ENCODE assay signal across 10 cellular contexts in genomic region chr10:79073784-79074432, GRCh38. TPM values are rescaled to one million over a fixed set of nuclear protein-coding genes. Genes with fewer than 3 reads are reported as not detected.
DNase-seq lines count a peak whose midpoint lies in the region; ATAC-seq and TF ChIP-seq lines count a peak whose summit lies in the region.
"Had no signal": no experiment of that assay in that cellular context is flagged by ENCODE, and none has a peak within 500 bp of the region (broad histone marks: within the 10 kb centered on the region; RNA-seq: fewer than 3 reads in every experiment).

No MANE protein-coding gene starts in this region.

- peaks cover 98% of the 10 kb centered on the region for H3K79me2 ChIP-seq in fibroblast of lung (ENCODE audit: control insufficient read depth, insufficient read depth, low read length)

- DNase-seq in M059J (ENCODE audit: low read depth) (peak; percentile 89), fibroblast of lung (ENCODE audit: low read depth in 2 of 2) (peak; percentile 62 to 67), ovary (peak; percentile 65 to 78 (median 70)), caudate nucleus (lab: John Stamatoyannopoulos, UW) (no peak)
- DNase-seq in effector memory CD4-positive, alpha-beta T cell: no peak
- DNase-seq: activated naive CD4-positive, alpha-beta T cell treated with anti-CD3 and anti-CD28 coated beads for 36 hours; GOT3 had no signal

- H3K9me3 ChIP-seq in fibroblast of lung (ENCODE audit: control insufficient read depth, insufficient read depth, low read depth, low read length) (no peaks in the 10 kb centered on the region), ovary (no peaks in the 10 kb centered on the region)
- H3K9me3 ChIP-seq in effector memory CD4-positive, alpha-beta T cell (ENCODE audit: control insufficient read depth, low read length): no peaks in the 10 kb centered on the region

- no peak overlapping the region for H2AFZ ChIP-seq in fibroblast of lung (ENCODE audit: low read length)

- no peak for TF ChIP-seq CTCF in C4-2B (conservative IDR thresholded peaks at IDR 0.05)
- no peak for TF ChIP-seq CTCF in fibroblast of lung (conservative IDR thresholded peaks at IDR 0.05 in 1 of 2, IDR thresholded peaks at IDR 0.05 in 1 of 2; ENCODE audit: low read depth in 1 of 2, low read length in 2 of 2)
- no peak for TF ChIP-seq CTCF in ovary (IDR thresholded peaks at IDR 0.05)

- TF ChIP-seq POLR2A in ovary (IDR thresholded peaks at IDR 0.05): no peak

- H3K27me3 ChIP-seq in fibroblast of lung (ENCODE audit: control insufficient read depth, insufficient read depth, low read length) (no peaks in the 10 kb centered on the region), ovary (no peaks in the 10 kb centered on the region)
- no peaks in the 10 kb centered on the region for H3K27me3 ChIP-seq in effector memory CD4-positive, alpha-beta T cell (replicated peaks; ENCODE audit: control insufficient read depth, insufficient read depth, low read length, poor library complexity, severe bottlenecking)

- peaks cover 2% of the 10 kb centered on the region for H4K20me1 ChIP-seq in fibroblast of lung (ENCODE audit: control insufficient read depth, extremely low read depth, insufficient read depth, low read length)

- intact Hi-C loops in ovary (cut with DNase I): loop anchor here in 2 of 4 donors (5.0 kb wide), 1 partner anchor 73 kb away; no protein-coding TSS in a partner anchor

- peak overlapping the region; percentile 75 for H3K4me2 ChIP-seq in fibroblast of lung (ENCODE audit: extremely low read depth, insufficient read depth, low read length)

- peak overlapping the region in 1 of 4 experiments; percentile 28 for H3K4me3 ChIP-seq in fibroblast of lung (replicated peaks in 1 of 4; ENCODE audit: control extremely low read depth in 1 of 4, insufficient read depth in 1 of 4, low read depth in 3 of 4, low read length in 4 of 4)
- peak overlapping the region; percentile 15 for H3K4me3 ChIP-seq in ovary
- H3K4me3 ChIP-seq in effector memory CD4-positive, alpha-beta T cell (ENCODE audit: insufficient read depth, low read depth, low read length, poor library complexity, severe bottlenecking): no peak overlapping the region

- ATAC-seq in HG03469 (IDR thresholded peaks at IDR 0.05; ENCODE audit: unreplicated experiment) (no peak), GM21367 (IDR thresholded peaks at IDR 0.05; ENCODE audit: unreplicated experiment) (no peak)

- H3K27ac ChIP-seq in C4-2B: peak overlapping the region; percentile 93
- H3K27ac ChIP-seq in fibroblast of lung (ENCODE audit: insufficient read depth, low read length): peak overlapping the region; percentile 31
- H3K27ac ChIP-seq in ovary: peak overlapping the region in 1 of 2 donors; percentile 18
- H3K27ac ChIP-seq in effector memory CD4-positive, alpha-beta T cell (ENCODE audit: insufficient read depth, low read length, poor library complexity, severe bottlenecking): no peak overlapping the region
- H3K27ac ChIP-seq in caudate nucleus (ENCODE audit: low read depth, low read length): no peak overlapping the region

- H3K9ac ChIP-seq in fibroblast of lung (ENCODE audit: insufficient read depth, low read length): no peak overlapping the region

- no peak for TF ChIP-seq EP300 in ovary (IDR thresholded peaks at IDR 0.05)

- H3K4me1 ChIP-seq in fibroblast of lung (ENCODE audit: control insufficient read depth, extremely low read depth, insufficient read depth, low read length): peaks cover 50% of the 10 kb centered on the region
- peaks cover 41% of the 10 kb centered on the region for H3K4me1 ChIP-seq in ovary (ENCODE audit: insufficient read depth)
- H3K4me1 ChIP-seq in effector memory CD4-positive, alpha-beta T cell (ENCODE audit: control insufficient read depth, insufficient read depth, low read length, poor library complexity, severe bottlenecking): peaks cover 5% of the 10 kb centered on the region

- H3K36me3 ChIP-seq in fibroblast of lung (ENCODE audit: control insufficient read depth, insufficient read depth, low read length): peaks cover 1% of the 10 kb centered on the region
- H3K36me3 ChIP-seq in ovary: no peaks in the 10 kb centered on the region
- no peaks in the 10 kb centered on the region for H3K36me3 ChIP-seq in effector memory CD4-positive, alpha-beta T cell (ENCODE audit: control insufficient read depth, insufficient read depth, low read length)

- WGBS in ovary, 3 donors: 44 to 52% (median 46%) methylated on average over 15 of the region's 15 CpGs

RNA-seq across cellular contexts. Expression of gene ZMIZ1, which starts 5.1 kb away (rescaled TPM):
- total RNA-seq in M059J (2014; rRNA removed; shearing (Covaris generic)): 21.9 and 47.2 TPM in 2 replicates
- total RNA-seq in fibroblast of lung: 20.0 and 30.6 TPM in 2 replicates
- 6.3 and 18.1 TPM in 2 replicates for polyA plus RNA-seq in fibroblast of lung
- polyA plus RNA-seq in fibroblast of lung (2012): 23.2 and 46.8 TPM in 2 replicates
- 130 and 178 TPM in 2 replicates for polyA minus RNA-seq in fibroblast of lung (ENCODE audit: low replicate concordance)
- 100 to 1,000 TPM in 2 of 7 donors, 10 to 100 TPM in 5; 30.3 to 117 (median 86.3) TPM for total RNA-seq in ovary
- 10 to 100 TPM; 36.5 to 40.3 TPM for polyA plus RNA-seq in ovary

Comparison
In these comparisons a context has a peak if more than half of its experiments do, and no peak if none do; other contexts are left out.
1. H3K27ac ChIP-seq: peak in C4-2B (single experiment) and fibroblast of lung (single experiment); none in effector memory CD4-positive, alpha-beta T cell (single experiment) and caudate nucleus (single experiment).
2. DNase-seq: peak in M059J (single experiment), fibroblast of lung (2 of 2) and ovary (5 of 5); none in effector memory CD4-positive, alpha-beta T cell (0 of 3) and caudate nucleus (0 of 61).